Comparison of ENCODE assay signal across 14 cellular contexts in genomic region chrX:153948847-153949819, GRCh38. TPM values are rescaled to one million over a fixed set of nuclear protein-coding genes. Genes with fewer than 3 reads are reported as not detected.
DNase-seq lines count a peak whose midpoint lies in the region; ATAC-seq, FAIRE-seq and TF ChIP-seq lines count a peak whose summit lies in the region.
"Had no signal": no experiment of that assay in that cellular context is flagged by ENCODE, and none has a peak within 500 bp of the region (broad histone marks: within the 10 kb centered on the region; RNA-seq: fewer than 3 reads in every experiment).

No MANE protein-coding gene starts in this region.

- H3K9me3 Mint-ChIP-seq in activated CD4-positive, alpha-beta T cell treated with anti-CD3 and anti-CD28 coated beads, Interleukin-2, amount 10 ng/mL, durations not matched to agents 7 days and 5 days, result no peaks in the 10 kb centered on the region
- H3K9me3 Mint-ChIP-seq in activated T-helper 1 cell treated with anti-CD3 and anti-CD28 coated beads, Interleukin-12 subunit alpha, Interleukin-12 subunit beta, Interleukin-2, Interleukin-4 antibody, amounts not matched to agents 30 ng/mL and 10 ng/mL and 1 ng/mL, durations not matched to agents 14 hours and 24 hours and 36 hours, result no peaks in the 10 kb centered on the region
- H3K9me3 Mint-ChIP-seq: T-cell had no signal

- H3K4me3 ChIP-seq in HepG2 (replicated peaks in 1 of 3; ENCODE audit: insufficient read depth in 1 of 3, low read depth in 2 of 3, low read length in 3 of 3), result no peak overlapping the region
- no peak overlapping the region for H3K4me3 ChIP-seq in stomach
- H3K4me3 ChIP-seq: skin epidermis had no signal

- intact Hi-C loops in activated T-helper 1 cell treated with anti-CD3 and anti-CD28 coated beads, Interleukin-12 subunit alpha, Interleukin-12 subunit beta, Interleukin-2, Interleukin-4 antibody, amounts not matched to agents 30 ng/mL and 10 ng/mL and 1 ng/mL, durations not matched to agents 14 hours and 24 hours and 36 hours (cut with micrococcal nuclease), result no loop called here
- intact Hi-C loops in HepG2 (cut with micrococcal nuclease; ENCODE audit: unreplicated experiment) (loop anchor here (10.0 kb wide), 1 partner anchor 184 kb away; the partner anchor contains the start of gene PLXNB3), stomach (cut with DNase I; ENCODE audit: low total_unique reads) (no loop called here)

- H3K9ac ChIP-seq in HepG2 (ENCODE audit: insufficient read depth, low read depth, low read length), result no peak overlapping the region

- no peak for TF ChIP-seq RAD21 in HepG2 (CRISPR knock-in tag; IDR thresholded peaks at IDR 0.05)

- TF ChIP-seq POLR2A in HepG2 (IDR thresholded peaks at IDR 0.05; ENCODE audit: insufficient read depth in 1 of 2, low read depth in 2 of 2, low read length in 2 of 2) (no peak), stomach (IDR thresholded peaks at IDR 0.05) (no peak), GM12892 (IDR thresholded peaks at IDR 0.05; ENCODE audit: low read depth, low read length) (no peak)

- H2AFZ ChIP-seq in HepG2 (ENCODE audit: low read length), result no peak overlapping the region

- in situ Hi-C loops in HepG2 (cut with HindIII; ENCODE audit: extremely low pct_ligation_motif_present, low pct_unique_long_range_greater_than_20kb), result no loop called here

- H3K27ac ChIP-seq in HepG2 (ENCODE audit: extremely low read length, insufficient read depth, low read length) (peak overlapping the region; percentile 72), stomach (peak overlapping the region in 4 of 5 donors; percentile 41 to 79 (median 60))

- H3K27me3 Mint-ChIP-seq in activated CD4-positive, alpha-beta T cell treated with anti-CD3 and anti-CD28 coated beads, Interleukin-2, amount 10 ng/mL, durations not matched to agents 7 days and 5 days, result no peaks in the 10 kb centered on the region
- no peaks in the 10 kb centered on the region for H3K27me3 Mint-ChIP-seq in activated T-helper 1 cell treated with anti-CD3 and anti-CD28 coated beads, Interleukin-12 subunit alpha, Interleukin-12 subunit beta, Interleukin-2, Interleukin-4 antibody, amounts not matched to agents 30 ng/mL and 10 ng/mL and 1 ng/mL, durations not matched to agents 14 hours and 24 hours and 36 hours (ENCODE audit: insufficient read depth)
- H3K27me3 Mint-ChIP-seq: T-cell had no signal

- H3K4me2 ChIP-seq in HepG2 (ENCODE audit: low read depth, low read length), result no peak overlapping the region

- H3K4me3 Mint-ChIP-seq in activated CD4-positive, alpha-beta T cell treated with anti-CD3 and anti-CD28 coated beads, Interleukin-2, amount 10 ng/mL, durations not matched to agents 7 days and 5 days, result no peak overlapping the region
- H3K4me3 Mint-ChIP-seq in activated T-helper 1 cell treated with anti-CD3 and anti-CD28 coated beads, Interleukin-12 subunit alpha, Interleukin-12 subunit beta, Interleukin-2, Interleukin-4 antibody, amounts not matched to agents 30 ng/mL and 10 ng/mL and 1 ng/mL, durations not matched to agents 14 hours and 24 hours and 36 hours, result no peak overlapping the region
- H3K4me3 Mint-ChIP-seq: T-cell had no signal

- FAIRE-seq in HepG2 (lab: Jason Lieb, UNC) (no peak), GM12892 (lab: Jason Lieb, UNC) (no peak)

- H3K4me1 ChIP-seq in HepG2 (ENCODE audit: insufficient read depth, low read length) (peaks cover 47% of the 10 kb centered on the region), stomach (peaks cover 0 to 53% (median 16%) of the 10 kb centered on the region in 4 donors)

- H3K36me3 Mint-ChIP-seq in activated CD4-positive, alpha-beta T cell treated with anti-CD3 and anti-CD28 coated beads, Interleukin-2, amount 10 ng/mL, durations not matched to agents 7 days and 5 days (ENCODE audit: low read depth), result peaks cover 28% of the 10 kb centered on the region
- H3K36me3 Mint-ChIP-seq in activated T-helper 1 cell treated with anti-CD3 and anti-CD28 coated beads, Interleukin-12 subunit alpha, Interleukin-12 subunit beta, Interleukin-2, Interleukin-4 antibody, amounts not matched to agents 30 ng/mL and 10 ng/mL and 1 ng/mL, durations not matched to agents 14 hours and 24 hours and 36 hours (ENCODE audit: low read depth), result peaks cover 11% of the 10 kb centered on the region

- CTCF ChIA-PET in activated CD4-positive, alpha-beta T cell treated with anti-CD3 and anti-CD28 coated beads, Interleukin-2, amount 10 ng/mL, durations not matched to agents 7 days and 5 days (lab: Charles Lee), result interaction anchor here (0.6 to 10.3 kb wide), 13 partner anchors 10 to 541 kb away, joined by 3 to 205 read pairs (median 3); partner anchors contain the start of genes ARHGAP4, HCFC1, NAA10 and PLXNB3
- CTCF ChIA-PET in HepG2 (lab: Yijun Ruan, JAX; ENCODE audit: low intra/inter-chr PET ratio, low total read pairs), result interaction anchor here (3.6 kb wide), 1 partner anchor 25 kb away, joined by 29 read pairs; no protein-coding TSS in a partner anchor

- 88% methylated on average over 15 of the region's 30 CpGs for WGBS in HepG2 (ENCODE audit: low lambda C conversion rate)
- WGBS in stomach, 5 donors, result 49 to 80% (median 74%) methylated on average over 19 to 30 of the region's 30 CpGs

- TF ChIP-seq CTCF in HepG2 (CRISPR knock-in tag; IDR thresholded peaks at IDR 0.05) (no peak), stomach (IDR thresholded peaks at IDR 0.05) (no peak)

- H3K9me3 ChIP-seq in HepG2 (ENCODE audit: low read length) (no peaks in the 10 kb centered on the region), stomach (no peaks in the 10 kb centered on the region)

- H3K36me3 ChIP-seq in HepG2 (replicated peaks in 1 of 2; ENCODE audit: control insufficient read depth in 1 of 2, insufficient read depth in 2 of 2, low read length in 2 of 2) (peaks cover 10 to 33% of the 10 kb centered on the region in 2 experiments; a peak in 4 of 5 replicates), stomach (peaks cover 28 to 65% (median 58%) of the 10 kb centered on the region in 4 donors)

- peaks cover 31% of the 10 kb centered on the region for H3K4me1 Mint-ChIP-seq in activated CD4-positive, alpha-beta T cell treated with anti-CD3 and anti-CD28 coated beads, Interleukin-2, amount 10 ng/mL, durations not matched to agents 7 days and 5 days
- H3K4me1 Mint-ChIP-seq in activated T-helper 1 cell treated with anti-CD3 and anti-CD28 coated beads, Interleukin-12 subunit alpha, Interleukin-12 subunit beta, Interleukin-2, Interleukin-4 antibody, amounts not matched to agents 30 ng/mL and 10 ng/mL and 1 ng/mL, durations not matched to agents 14 hours and 24 hours and 36 hours (ENCODE audit: low read depth), result peaks cover 9% of the 10 kb centered on the region

- no peaks in the 10 kb centered on the region for H3K79me2 ChIP-seq in HepG2 (ENCODE audit: insufficient read depth, low read length)

- H3K27me3 ChIP-seq in HepG2 (ENCODE audit: control insufficient read depth in 1 of 2, insufficient read depth in 2 of 2, low read length in 2 of 2) (no peaks in the 10 kb centered on the region), stomach (peaks cover 0 to 4% (median 0%) of the 10 kb centered on the region in 3 donors)

- H3K27ac Mint-ChIP-seq in activated CD4-positive, alpha-beta T cell treated with anti-CD3 and anti-CD28 coated beads, Interleukin-2, amount 10 ng/mL, durations not matched to agents 7 days and 5 days, result peak overlapping the region; percentile 66
- peak overlapping the region; percentile 52 for H3K27ac Mint-ChIP-seq in activated T-helper 1 cell treated with anti-CD3 and anti-CD28 coated beads, Interleukin-12 subunit alpha, Interleukin-12 subunit beta, Interleukin-2, Interleukin-4 antibody, amounts not matched to agents 30 ng/mL and 10 ng/mL and 1 ng/mL, durations not matched to agents 14 hours and 24 hours and 36 hours

- TF ChIP-seq EP300 in HepG2 (IDR thresholded peaks at IDR 0.05; ENCODE audit: low read depth in 2 of 2, low read length in 2 of 2) (no peak), HepG2 (CRISPR knock-in tag; IDR thresholded peaks at IDR 0.05; ENCODE audit: borderline replicate concordance) (no peak), stomach (IDR thresholded peaks at IDR 0.05) (no peak)

- POLR2A ChIA-PET in activated CD4-positive, alpha-beta T cell treated with anti-CD3 and anti-CD28 coated beads, Interleukin-2, amount 10 ng/mL, durations not matched to agents 7 days and 5 days (lab: Charles Lee), result no interaction called here
- POLR2A ChIA-PET in HepG2 (lab: Yijun Ruan, JAX), result interaction anchor here (2.1 to 5.8 kb wide), 3 partner anchors 21 to 185 kb away, joined by 6 to 82 read pairs (median 9); partner anchors contain the start of gene PLXNB3

- no peak for ATAC-seq in HepG2
- no peak for ATAC-seq in GM19467 (IDR thresholded peaks at IDR 0.05; ENCODE audit: unreplicated experiment)
- ATAC-seq: T-cell had no signal

- no peaks in the 10 kb centered on the region for H4K20me1 ChIP-seq in HepG2 (ENCODE audit: insufficient read depth, low read length)

- BruUV-seq in HepG2 (replicated peaks; lab: Mats Ljungman, UMichigan), result no TSS peak

- DNase-seq in activated CD4-positive, alpha-beta T cell treated with anti-CD3 and anti-CD28 coated beads, Interleukin-2, amount 10 ng/mL, durations not matched to agents 7 days and 5 days, result no peak
- DNase-seq in activated CD4-positive, alpha-beta T cell treated with anti-CD3 and anti-CD28 coated beads, Interleukin-2, amount 50 U/mL, for 4 hours, result no peak
- no peak for DNase-seq in activated T-helper 1 cell treated with anti-CD3 and anti-CD28 coated beads, Interleukin-12 subunit alpha, Interleukin-12 subunit beta, Interleukin-2, Interleukin-4 antibody, amounts not matched to agents 30 ng/mL and 10 ng/mL and 1 ng/mL, durations not matched to agents 14 hours and 24 hours and 36 hours (ENCODE audit: low spot score)
- DNase-seq in HepG2 (ENCODE audit: low spot score), result no peak
- no peak for DNase-seq in stomach
- no peak for DNase-seq in stimulated activated CD4-positive, alpha-beta T cell treated with anti-CD3 and anti-CD28 coated beads, Interleukin-2, amount 100 ng/mL, for 48 hours
- no peak for DNase-seq in GM12892 (ENCODE audit: insufficient read length)
- DNase-seq: central memory CD4-positive, alpha-beta T cell; midbrain; NCI-H1417 treated with DMSO at 0.1 percent for 48 hours; NK-92 treated with Interleukin-12 subunit alpha and Interleukin-12 subunit beta, amount 100 ng/mL, for 24 hours; T-cell had no signal

RNA-seq across cellular contexts. Expression of gene RENBP, which starts 4.7 kb away (rescaled TPM):
- 10 to 100 TPM; 14.2 to 16.5 TPM for total RNA-seq in activated CD4-positive, alpha-beta T cell treated with anti-CD3 and anti-CD28 coated beads, Interleukin-2, amount 10 ng/mL, durations not matched to agents 7 days and 5 days
- 12.8 and 14.0 TPM in 2 replicates for total RNA-seq in activated T-helper 1 cell treated with anti-CD3 and anti-CD28 coated beads, Interleukin-12 subunit alpha, Interleukin-12 subunit beta, Interleukin-2, Interleukin-4 antibody, amounts not matched to agents 30 ng/mL and 10 ng/mL and 1 ng/mL, durations not matched to agents 14 hours and 24 hours and 36 hours
- total RNA-seq in HepG2 (2016; rRNA removed; fragmentation: Illumina TruSeq; extraction: Trizol) (0.77 and 1.4 TPM in 2 replicates), stomach (1 to 10 TPM in 2 of 5 donors, not detected in 3; 2.3 to 8.3 TPM)
- total RNA-seq in HepG2 (2016; cell fraction: cytosol; rRNA removed; fragmentation: Illumina TruSeq; extraction: Trizol; ENCODE audit: low read depth), result not detected in 2 replicates
- 0.48 and 1.3 TPM in 2 replicates for total RNA-seq in HepG2 (2016; cell fraction: insoluble cytoplasmic fraction; rRNA removed; fragmentation: Illumina TruSeq; extraction: Trizol)
- 0.31 and 0.34 TPM in 2 replicates for total RNA-seq in HepG2 (2016; cell fraction: membrane; rRNA removed; fragmentation: Illumina TruSeq; extraction: Trizol)
- total RNA-seq in HepG2 (2016; cell fraction: nucleus; rRNA removed; fragmentation: Illumina TruSeq; extraction: Trizol), result 0.78 and 1.4 TPM in 2 replicates
- polyA plus RNA-seq in HepG2 (2011; rRNA removed) (2.0 and 2.6 TPM in 2 replicates), stomach (10 to 100 TPM in 1 of 3 donors, 1 to 10 TPM in 2; 4.4 to 12.7 (median 8.1) TPM)
- 2.7 and 3.2 TPM in 2 replicates for polyA plus RNA-seq in HepG2 (2011; cell fraction: cytosol; rRNA removed)
- 7.0 and 9.2 TPM in 2 replicates for polyA plus RNA-seq in HepG2 (2011; cell fraction: nucleus; rRNA removed)
- 1.5 and 2.1 TPM in 2 replicates for polyA plus RNA-seq in HepG2 (2012)
- polyA plus RNA-seq in HepG2 (2016; cell fraction: cytosol; fragmentation: Illumina TruSeq; extraction: Trizol; ENCODE audit: low read depth), result 0.29 and 0.48 TPM in 2 replicates
- polyA plus RNA-seq in HepG2 (2016; cell fraction: insoluble cytoplasmic fraction; fragmentation: Illumina TruSeq; extraction: Trizol; ENCODE audit: low read depth), result 0.72 and 1.8 TPM in 2 replicates
- polyA plus RNA-seq in HepG2 (2016; cell fraction: membrane; fragmentation: Illumina TruSeq; extraction: Trizol; ENCODE audit: low read depth), result 0.16 and 0.45 TPM in 2 replicates
- polyA plus RNA-seq in HepG2 (2016; cell fraction: nucleus; fragmentation: Illumina TruSeq; extraction: Trizol; ENCODE audit: insufficient read depth, low read depth), result 0.89 and 1.6 TPM in 2 replicates
- polyA minus RNA-seq in HepG2 (2011; rRNA and poly(A)+ RNA removed; ENCODE audit: low replicate concordance), result 3.3 TPM in 1 of 2 replicates, not detected in the other
- 0.53 and 1.5 TPM in 2 replicates for polyA minus RNA-seq in HepG2 (2011; cell fraction: cytosol; rRNA and poly(A)+ RNA removed)
- polyA minus RNA-seq in HepG2 (2011; cell fraction: nucleus; rRNA and poly(A)+ RNA removed), result 1.6 and 1.7 TPM in 2 replicates
- 3.7 TPM for polyA plus RNA-seq in GM12892 (2012; ENCODE audit: missing spikeins)

RNA-seq across cellular contexts. Expression of gene NAA10, which starts 14.3 kb away (rescaled TPM):
- 10 to 100 TPM; 72.9 to 83.2 TPM for total RNA-seq in activated CD4-positive, alpha-beta T cell treated with anti-CD3 and anti-CD28 coated beads, Interleukin-2, amount 10 ng/mL, durations not matched to agents 7 days and 5 days
- total RNA-seq in activated T-helper 1 cell treated with anti-CD3 and anti-CD28 coated beads, Interleukin-12 subunit alpha, Interleukin-12 subunit beta, Interleukin-2, Interleukin-4 antibody, amounts not matched to agents 30 ng/mL and 10 ng/mL and 1 ng/mL, durations not matched to agents 14 hours and 24 hours and 36 hours, result 150 and 156 TPM in 2 replicates
- total RNA-seq in HepG2 (2016; rRNA removed; fragmentation: Illumina TruSeq; extraction: Trizol) (51.1 and 51.7 TPM in 2 replicates), stomach (10 to 100 TPM; 23.2 to 63.8 (median 35.6) TPM)
- total RNA-seq in HepG2 (2016; cell fraction: cytosol; rRNA removed; fragmentation: Illumina TruSeq; extraction: Trizol; ENCODE audit: low read depth), result 55.8 and 62.5 TPM in 2 replicates
- total RNA-seq in HepG2 (2016; cell fraction: insoluble cytoplasmic fraction; rRNA removed; fragmentation: Illumina TruSeq; extraction: Trizol), result 47.6 and 50.9 TPM in 2 replicates
- total RNA-seq in HepG2 (2016; cell fraction: membrane; rRNA removed; fragmentation: Illumina TruSeq; extraction: Trizol), result 52.1 and 59.2 TPM in 2 replicates
- total RNA-seq in HepG2 (2016; cell fraction: nucleus; rRNA removed; fragmentation: Illumina TruSeq; extraction: Trizol), result 27.3 and 30.2 TPM in 2 replicates
- polyA plus RNA-seq in HepG2 (2011; rRNA removed) (49.1 and 49.2 TPM in 2 replicates), stomach (100 to 1,000 TPM; 114 to 161 (median 125) TPM)
- 61.9 and 80.7 TPM in 2 replicates for polyA plus RNA-seq in HepG2 (2011; cell fraction: cytosol; rRNA removed)
- polyA plus RNA-seq in HepG2 (2011; cell fraction: nucleus; rRNA removed), result 84.9 and 98.2 TPM in 2 replicates
- polyA plus RNA-seq in HepG2 (2012), result 45.4 and 52.3 TPM in 2 replicates
- 168 and 195 TPM in 2 replicates for polyA plus RNA-seq in HepG2 (2016; cell fraction: cytosol; fragmentation: Illumina TruSeq; extraction: Trizol; ENCODE audit: low read depth)
- 99.2 and 109 TPM in 2 replicates for polyA plus RNA-seq in HepG2 (2016; cell fraction: insoluble cytoplasmic fraction; fragmentation: Illumina TruSeq; extraction: Trizol; ENCODE audit: low read depth)
- polyA plus RNA-seq in HepG2 (2016; cell fraction: membrane; fragmentation: Illumina TruSeq; extraction: Trizol; ENCODE audit: low read depth), result 92.8 and 108 TPM in 2 replicates
- polyA plus RNA-seq in HepG2 (2016; cell fraction: nucleus; fragmentation: Illumina TruSeq; extraction: Trizol; ENCODE audit: insufficient read depth, low read depth), result 92.2 and 97.8 TPM in 2 replicates
- polyA minus RNA-seq in HepG2 (2011; rRNA and poly(A)+ RNA removed; ENCODE audit: low replicate concordance), result 30.3 and 98.8 TPM in 2 replicates
- polyA minus RNA-seq in HepG2 (2011; cell fraction: cytosol; rRNA and poly(A)+ RNA removed), result 14.6 and 17.3 TPM in 2 replicates
- 23.7 and 25.0 TPM in 2 replicates for polyA minus RNA-seq in HepG2 (2011; cell fraction: nucleus; rRNA and poly(A)+ RNA removed)
- 76.2 TPM for polyA plus RNA-seq in GM12892 (2012; ENCODE audit: missing spikeins)

RNA-seq across cellular contexts. Expression of gene HCFC1, which starts 22.5 kb away (rescaled TPM):
- total RNA-seq in activated CD4-positive, alpha-beta T cell treated with anti-CD3 and anti-CD28 coated beads, Interleukin-2, amount 10 ng/mL, durations not matched to agents 7 days and 5 days, result 100 to 1,000 TPM; 116 to 121 TPM
- 105 and 106 TPM in 2 replicates for total RNA-seq in activated T-helper 1 cell treated with anti-CD3 and anti-CD28 coated beads, Interleukin-12 subunit alpha, Interleukin-12 subunit beta, Interleukin-2, Interleukin-4 antibody, amounts not matched to agents 30 ng/mL and 10 ng/mL and 1 ng/mL, durations not matched to agents 14 hours and 24 hours and 36 hours
- total RNA-seq in HepG2 (2016; rRNA removed; fragmentation: Illumina TruSeq; extraction: Trizol), result 17.8 and 24.0 TPM in 2 replicates
- total RNA-seq in HepG2 (2016; cell fraction: cytosol; rRNA removed; fragmentation: Illumina TruSeq; extraction: Trizol; ENCODE audit: low read depth), result 3.1 and 3.2 TPM in 2 replicates
- 18.3 and 20.3 TPM in 2 replicates for total RNA-seq in HepG2 (2016; cell fraction: insoluble cytoplasmic fraction; rRNA removed; fragmentation: Illumina TruSeq; extraction: Trizol)
- 11.9 and 12.8 TPM in 2 replicates for total RNA-seq in HepG2 (2016; cell fraction: membrane; rRNA removed; fragmentation: Illumina TruSeq; extraction: Trizol)
- total RNA-seq in HepG2 (2016; cell fraction: nucleus; rRNA removed; fragmentation: Illumina TruSeq; extraction: Trizol), result 17.9 and 21.9 TPM in 2 replicates
- polyA plus RNA-seq in HepG2 (2011; rRNA removed), result 5.8 TPM in 2 replicates
- polyA plus RNA-seq in HepG2 (2011; cell fraction: cytosol; rRNA removed), result 4.6 and 5.7 TPM in 2 replicates
- polyA plus RNA-seq in HepG2 (2011; cell fraction: nucleus; rRNA removed), result 27.7 and 34.4 TPM in 2 replicates
- 18.3 and 21.2 TPM in 2 replicates for polyA plus RNA-seq in HepG2 (2012)
- 2.2 and 2.6 TPM in 2 replicates for polyA plus RNA-seq in HepG2 (2016; cell fraction: cytosol; fragmentation: Illumina TruSeq; extraction: Trizol; ENCODE audit: low read depth)
- 32.5 and 46.4 TPM in 2 replicates for polyA plus RNA-seq in HepG2 (2016; cell fraction: insoluble cytoplasmic fraction; fragmentation: Illumina TruSeq; extraction: Trizol; ENCODE audit: low read depth)
- 7.0 and 9.4 TPM in 2 replicates for polyA plus RNA-seq in HepG2 (2016; cell fraction: membrane; fragmentation: Illumina TruSeq; extraction: Trizol; ENCODE audit: low read depth)
- 60.1 and 68.4 TPM in 2 replicates for polyA plus RNA-seq in HepG2 (2016; cell fraction: nucleus; fragmentation: Illumina TruSeq; extraction: Trizol; ENCODE audit: insufficient read depth, low read depth)
- polyA minus RNA-seq in HepG2 (2011; rRNA and poly(A)+ RNA removed; ENCODE audit: low replicate concordance), result 16.9 and 25.4 TPM in 2 replicates
- 17.9 and 19.6 TPM in 2 replicates for polyA minus RNA-seq in HepG2 (2011; cell fraction: cytosol; rRNA and poly(A)+ RNA removed)
- 10.3 and 14.4 TPM in 2 replicates for polyA minus RNA-seq in HepG2 (2011; cell fraction: nucleus; rRNA and poly(A)+ RNA removed)
- total RNA-seq in stomach, result 10 to 100 TPM; 13.2 to 61.6 (median 35.3) TPM
- polyA plus RNA-seq in stomach, result 10 to 100 TPM in 2 of 3 donors, 1 to 10 TPM in 1; 9.0 to 13.9 (median 12.6) TPM
- 13.3 TPM for polyA plus RNA-seq in GM12892 (2012; ENCODE audit: missing spikeins)

RNA-seq across cellular contexts. Expression of gene ARHGAP4, which starts 23.1 kb away (rescaled TPM):
- 100 to 1,000 TPM; 303 to 334 TPM for total RNA-seq in activated CD4-positive, alpha-beta T cell treated with anti-CD3 and anti-CD28 coated beads, Interleukin-2, amount 10 ng/mL, durations not matched to agents 7 days and 5 days
- 128 TPM in 2 replicates for total RNA-seq in activated T-helper 1 cell treated with anti-CD3 and anti-CD28 coated beads, Interleukin-12 subunit alpha, Interleukin-12 subunit beta, Interleukin-2, Interleukin-4 antibody, amounts not matched to agents 30 ng/mL and 10 ng/mL and 1 ng/mL, durations not matched to agents 14 hours and 24 hours and 36 hours
- 0.64 TPM in 1 of 2 replicates, not detected in the other for total RNA-seq in HepG2 (2016; rRNA removed; fragmentation: Illumina TruSeq; extraction: Trizol)
- total RNA-seq in HepG2 (2016; cell fraction: cytosol; rRNA removed; fragmentation: Illumina TruSeq; extraction: Trizol; ENCODE audit: low read depth), result not detected in 2 replicates
- 0.22 TPM in 1 of 2 replicates, not detected in the other for total RNA-seq in HepG2 (2016; cell fraction: insoluble cytoplasmic fraction; rRNA removed; fragmentation: Illumina TruSeq; extraction: Trizol)
- total RNA-seq in HepG2 (2016; cell fraction: membrane; rRNA removed; fragmentation: Illumina TruSeq; extraction: Trizol), result 0.28 TPM in 1 of 2 replicates, not detected in the other
- 0.41 TPM in 1 of 2 replicates, not detected in the other for total RNA-seq in HepG2 (2016; cell fraction: nucleus; rRNA removed; fragmentation: Illumina TruSeq; extraction: Trizol)
- polyA plus RNA-seq in HepG2 (2011; rRNA removed), result 0.57 and 1.1 TPM in 2 replicates
- polyA plus RNA-seq in HepG2 (2011; cell fraction: cytosol; rRNA removed), result 0.10 and 0.19 TPM in 2 replicates
- 7.0 and 9.1 TPM in 2 replicates for polyA plus RNA-seq in HepG2 (2011; cell fraction: nucleus; rRNA removed)
- 0.35 and 0.59 TPM in 2 replicates for polyA plus RNA-seq in HepG2 (2012)
- not detected in 2 replicates for polyA plus RNA-seq in HepG2 (2016; cell fraction: cytosol; fragmentation: Illumina TruSeq; extraction: Trizol; ENCODE audit: low read depth)
- polyA plus RNA-seq in HepG2 (2016; cell fraction: insoluble cytoplasmic fraction; fragmentation: Illumina TruSeq; extraction: Trizol; ENCODE audit: low read depth), result not detected in 2 replicates
- polyA plus RNA-seq in HepG2 (2016; cell fraction: membrane; fragmentation: Illumina TruSeq; extraction: Trizol; ENCODE audit: low read depth), result not detected in 2 replicates
- 0.64 and 1.9 TPM in 2 replicates for polyA plus RNA-seq in HepG2 (2016; cell fraction: nucleus; fragmentation: Illumina TruSeq; extraction: Trizol; ENCODE audit: insufficient read depth, low read depth)
- polyA minus RNA-seq in HepG2 (2011; rRNA and poly(A)+ RNA removed; ENCODE audit: low replicate concordance), result 1.6 and 1.8 TPM in 2 replicates
- 1.1 TPM in 1 of 2 replicates, not detected in the other for polyA minus RNA-seq in HepG2 (2011; cell fraction: cytosol; rRNA and poly(A)+ RNA removed)
- 1.2 and 2.8 TPM in 2 replicates for polyA minus RNA-seq in HepG2 (2011; cell fraction: nucleus; rRNA and poly(A)+ RNA removed)
- total RNA-seq in stomach, result 10 to 100 TPM; 18.5 to 93.9 (median 67.7) TPM
- 10 to 100 TPM; 24.9 to 35.5 (median 25.2) TPM for polyA plus RNA-seq in stomach
- 23.2 TPM for polyA plus RNA-seq in GM12892 (2012; ENCODE audit: missing spikeins)

RNA-seq across cellular contexts. Expression of gene TMEM187, which starts 23.4 kb away (rescaled TPM):
- total RNA-seq in activated CD4-positive, alpha-beta T cell treated with anti-CD3 and anti-CD28 coated beads, Interleukin-2, amount 10 ng/mL, durations not matched to agents 7 days and 5 days, result 1 to 10 TPM; 7.9 to 8.5 TPM
- 3.4 and 4.6 TPM in 2 replicates for total RNA-seq in activated T-helper 1 cell treated with anti-CD3 and anti-CD28 coated beads, Interleukin-12 subunit alpha, Interleukin-12 subunit beta, Interleukin-2, Interleukin-4 antibody, amounts not matched to agents 30 ng/mL and 10 ng/mL and 1 ng/mL, durations not matched to agents 14 hours and 24 hours and 36 hours
- total RNA-seq in HepG2 (2016; rRNA removed; fragmentation: Illumina TruSeq; extraction: Trizol) (1.7 and 2.2 TPM in 2 replicates), stomach (10 to 100 TPM in 1 of 5 donors, 1 to 10 TPM in 2, under 1 TPM in 1, not detected in 1; 0.89 to 16.2 (median 2.9) TPM)
- 0.40 and 0.53 TPM in 2 replicates for total RNA-seq in HepG2 (2016; cell fraction: cytosol; rRNA removed; fragmentation: Illumina TruSeq; extraction: Trizol; ENCODE audit: low read depth)
- total RNA-seq in HepG2 (2016; cell fraction: insoluble cytoplasmic fraction; rRNA removed; fragmentation: Illumina TruSeq; extraction: Trizol), result 2.0 and 3.2 TPM in 2 replicates
- 1.1 and 1.3 TPM in 2 replicates for total RNA-seq in HepG2 (2016; cell fraction: membrane; rRNA removed; fragmentation: Illumina TruSeq; extraction: Trizol)
- 2.5 and 3.6 TPM in 2 replicates for total RNA-seq in HepG2 (2016; cell fraction: nucleus; rRNA removed; fragmentation: Illumina TruSeq; extraction: Trizol)
- polyA plus RNA-seq in HepG2 (2011; rRNA removed) (6.2 and 6.7 TPM in 2 replicates), stomach (1 to 10 TPM; 2.3 to 7.0 (median 6.3) TPM)
- 7.0 and 11.0 TPM in 2 replicates for polyA plus RNA-seq in HepG2 (2011; cell fraction: cytosol; rRNA removed)
- polyA plus RNA-seq in HepG2 (2011; cell fraction: nucleus; rRNA removed), result 4.7 and 4.8 TPM in 2 replicates
- polyA plus RNA-seq in HepG2 (2012), result 5.0 and 5.4 TPM in 2 replicates
- polyA plus RNA-seq in HepG2 (2016; cell fraction: cytosol; fragmentation: Illumina TruSeq; extraction: Trizol; ENCODE audit: low read depth), result 0.63 and 0.91 TPM in 2 replicates
- polyA plus RNA-seq in HepG2 (2016; cell fraction: insoluble cytoplasmic fraction; fragmentation: Illumina TruSeq; extraction: Trizol; ENCODE audit: low read depth), result 1.3 and 2.0 TPM in 2 replicates
- polyA plus RNA-seq in HepG2 (2016; cell fraction: membrane; fragmentation: Illumina TruSeq; extraction: Trizol; ENCODE audit: low read depth), result 0.69 and 1.2 TPM in 2 replicates
- 3.0 and 3.8 TPM in 2 replicates for polyA plus RNA-seq in HepG2 (2016; cell fraction: nucleus; fragmentation: Illumina TruSeq; extraction: Trizol; ENCODE audit: insufficient read depth, low read depth)
- polyA minus RNA-seq in HepG2 (2011; rRNA and poly(A)+ RNA removed; ENCODE audit: low replicate concordance), result 9.2 and 13.1 TPM in 2 replicates
- 3.5 and 3.7 TPM in 2 replicates for polyA minus RNA-seq in HepG2 (2011; cell fraction: cytosol; rRNA and poly(A)+ RNA removed)
- 1.4 and 3.5 TPM in 2 replicates for polyA minus RNA-seq in HepG2 (2011; cell fraction: nucleus; rRNA and poly(A)+ RNA removed)
- 2.2 TPM for polyA plus RNA-seq in GM12892 (2012; ENCODE audit: missing spikeins)
